In genomic region chr13:79812070-79812850, GRCh38 we compare ENCODE assay signal across 12 cellular contexts.
DNase-seq lines count a peak whose midpoint lies in the region; ATAC-seq and TF ChIP-seq lines count a peak whose summit lies in the region.
"Had no signal": no experiment of that assay in that cellular context is flagged by ENCODE, and none has a peak within 500 bp of the region (broad histone marks: within the 10 kb centered on the region; RNA-seq: fewer than 3 reads in every experiment).

No MANE protein-coding gene starts in this region.

- H3K4me3 Mint-ChIP-seq in osteocyte (ENCODE audit: unreplicated experiment), result no peak overlapping the region

- H3K4me3 ChIP-seq in OCI-LY3 (ENCODE audit: low read length) (peak overlapping the region; percentile 25; the same call in 1 of the 2 replicates), PC-9 (no peak overlapping the region)

- H3K4me1 ChIP-seq in OCI-LY3 (ENCODE audit: low read length) (peaks cover 19% of the 10 kb centered on the region), PC-9 (replicated peaks; ENCODE audit: insufficient read depth) (peaks cover 13% of the 10 kb centered on the region)

- H3K9ac ChIP-seq in OCI-LY3 (ENCODE audit: low read length), result peak overlapping the region; percentile 4; the same call in 1 of the 2 replicates

- DNase-seq in GM10266 (ENCODE audit: extremely low spot score) (peak; percentile 8), NCI-H2196 (lab: John Stamatoyannopoulos, UW; ENCODE audit: unreplicated experiment) (no peak), T-helper 2 cell (no peak), osteocyte (ENCODE audit: extremely low spot score, unreplicated experiment) (no peak), PC-9 (no peak)
- DNase-seq: activated T-cell treated with anti-CD3 and anti-CD28 coated beads, Interleukin-2, amount 50 U/mL, for 48 hours; hippocampal formation; NCI-H1092 treated with DMSO at 0.1 percent for 48 hours; SW 1271 had no signal

- H3K36me3 ChIP-seq in OCI-LY3 (replicated peaks; ENCODE audit: low read depth, low read length), result peaks cover 3% of the 10 kb centered on the region
- H3K36me3 ChIP-seq in PC-9 (ENCODE audit: low read depth), result no peaks in the 10 kb centered on the region

- CTCF ChIA-PET in PC-9 (lab: Charles Lee), result no interaction called here

- POLR2A ChIA-PET in PC-9 (lab: Charles Lee; ENCODE audit: unreplicated experiment), result interaction anchor here (0.6 kb wide), 1 partner anchor 331 kb away, joined by 3 read pairs; no protein-coding TSS in a partner anchor

- H3K4me1 Mint-ChIP-seq in osteocyte (ENCODE audit: unreplicated experiment), result peaks cover 21% of the 10 kb centered on the region

- H3K79me2 ChIP-seq in OCI-LY3 (ENCODE audit: low read length), result no peaks in the 10 kb centered on the region
- H3K79me2 ChIP-seq in PC-9 (ENCODE audit: low read depth), result no peaks in the 10 kb centered on the region

- H3K27ac ChIP-seq in OCI-LY3 (ENCODE audit: low read length) (peak overlapping the region; percentile 68), PC-9 (no peak overlapping the region)

- peak; percentile 60 for ATAC-seq in GM19467 (IDR thresholded peaks at IDR 0.05; ENCODE audit: unreplicated experiment)
- ATAC-seq in HG03060 (IDR thresholded peaks at IDR 0.05; ENCODE audit: low read depth, unreplicated experiment), result peak; percentile 59

- H3K4me2 ChIP-seq in OCI-LY3 (ENCODE audit: low read length) (peak overlapping the region; percentile 44), PC-9 (no peak overlapping the region)

- H3K9me2 ChIP-seq in PC-9 (ENCODE audit: insufficient read depth), result no peaks in the 10 kb centered on the region

- H3K27me3 Mint-ChIP-seq in osteocyte (ENCODE audit: unreplicated experiment), result no peaks in the 10 kb centered on the region

- H3K36me3 Mint-ChIP-seq in osteocyte (ENCODE audit: unreplicated experiment), result no peaks in the 10 kb centered on the region

- H4K20me1 ChIP-seq in OCI-LY3 (ENCODE audit: insufficient read depth, low read length) (no peaks in the 10 kb centered on the region), PC-9 (ENCODE audit: insufficient read depth) (no peaks in the 10 kb centered on the region)

- peaks cover 12% of the 10 kb centered on the region for H3K9me3 Mint-ChIP-seq in osteocyte (ENCODE audit: unreplicated experiment)

- H3K9me3 ChIP-seq in OCI-LY3 (ENCODE audit: insufficient read depth, low read length), result no peaks in the 10 kb centered on the region
- H3K9me3 ChIP-seq in PC-9 (ENCODE audit: insufficient read depth, low read depth), result peaks cover 5% of the 10 kb centered on the region; the same call in 1 of the 2 replicates

- TF ChIP-seq CTCF in GM10266 (IDR thresholded peaks at IDR 0.05; ENCODE audit: control insufficient read depth, insufficient read depth, low read depth, missing control alignments) (no peak), OCI-LY3 (IDR thresholded peaks at IDR 0.05; ENCODE audit: low read depth, low read length) (no peak), osteocyte (IDR thresholded peaks at IDR 0.05) (no peak), PC-9 (conservative IDR thresholded peaks at IDR 0.05) (no peak)

- H2AFZ ChIP-seq in OCI-LY3 (ENCODE audit: low read depth, low read length) (no peak overlapping the region), PC-9 (no peak overlapping the region)

- H3K27me3 ChIP-seq in OCI-LY3 (ENCODE audit: low read depth, low read length), result no peaks in the 10 kb centered on the region
- no peaks in the 10 kb centered on the region for H3K27me3 ChIP-seq in PC-9 (ENCODE audit: insufficient read depth, low read depth)

- no TSS peak for BruUV-seq in PC-9 (replicated peaks; lab: Mats Ljungman, UMichigan)

- H3F3A ChIP-seq in PC-9 (ENCODE audit: insufficient read depth, low read depth), result no peaks in the 10 kb centered on the region

- no peak overlapping the region for H3K27ac Mint-ChIP-seq in osteocyte (ENCODE audit: unreplicated experiment)

- intact Hi-C loops in PC-9 (cut with micrococcal nuclease; ENCODE audit: unreplicated experiment), result no loop called here
